In genomic region chr1:41385398-41386189, GRCh38 we compare ENCODE assay signal across 16 cellular contexts. TPM values are rescaled to one million over a fixed set of nuclear protein-coding genes. Genes with fewer than 3 reads are reported as not detected.
"Had no signal": no experiment of that assay in that cellular context is flagged by ENCODE, and none has a peak within 500 bp of the region (broad histone marks: within the 10 kb centered on the region; RNA-seq: fewer than 3 reads in every experiment).

No MANE protein-coding gene starts in this region.

- H3K27ac ChIP-seq: heart right ventricle, left lung, parathyroid adenoma, testis had no signal

- DNase-seq: activated CD4-positive, alpha-beta T cell treated with anti-CD3 and anti-CD28 coated beads, Interleukin-2, amount 50 U/mL, for 48 hours; activated CD4-positive, CD25-positive, alpha-beta regulatory T cell; activated CD8-positive, alpha-beta memory T cell treated with anti-CD3 and anti-CD28 coated beads, Interleukin-2, amount 10 ng/mL, durations not matched to agents 7 days and 5 days; activated gamma-delta T cell treated with Interleukin-2 at 50 U/mL for 16 hours; activated naive CD8-positive, alpha-beta T cell treated with anti-CD3 and anti-CD28 coated beads, Interleukin-2, amount 10 ng/mL, durations not matched to agents 7 days and 5 days; activated T-cell treated with anti-CD3 and anti-CD28 coated beads, Interleukin-2, amount 50 U/mL, for 48 hours; aorta; heart right ventricle; left lung; mesendoderm; stimulated activated CD4-positive, alpha-beta T cell treated with anti-CD3 and anti-CD28 coated beads, Interleukin-4, amount 100 ng/mL, for 4 hours; stimulated activated naive CD8-positive, alpha-beta T cell treated with anti-CD3 and anti-CD28 coated beads, Interleukin-15, amount 100 ng/mL, for 72 hours; T-helper 17 cell; testis had no signal

- H3K36me3 ChIP-seq: heart right ventricle, left lung had no signal

- H3K9me3 ChIP-seq: heart right ventricle, left lung, testis had no signal

- H2AFZ ChIP-seq: parathyroid adenoma had no signal

- H3K4me3 ChIP-seq: heart right ventricle, left lung, skin epidermis, testis had no signal

- H3K36me3 Mint-ChIP-seq: activated CD8-positive, alpha-beta memory T cell treated with anti-CD3 and anti-CD28 coated beads, Interleukin-2, amount 10 ng/mL, durations not matched to agents 7 days and 5 days; activated naive CD8-positive, alpha-beta T cell treated with anti-CD3 and anti-CD28 coated beads, Interleukin-2, amount 10 ng/mL, durations not matched to agents 7 days and 5 days had no signal

- H3K9me3 Mint-ChIP-seq: activated naive CD8-positive, alpha-beta T cell treated with anti-CD3 and anti-CD28 coated beads, Interleukin-2, amount 10 ng/mL, durations not matched to agents 7 days and 5 days; stimulated activated naive CD8-positive, alpha-beta T cell treated with anti-CD3 and anti-CD28 coated beads, Interleukin-15, amount 100 ng/mL, for 72 hours had no signal

- H3K27ac Mint-ChIP-seq: activated CD8-positive, alpha-beta memory T cell treated with anti-CD3 and anti-CD28 coated beads, Interleukin-2, amount 10 ng/mL, durations not matched to agents 7 days and 5 days; activated naive CD8-positive, alpha-beta T cell treated with anti-CD3 and anti-CD28 coated beads, Interleukin-2, amount 10 ng/mL, durations not matched to agents 7 days and 5 days; stimulated activated naive CD8-positive, alpha-beta T cell treated with anti-CD3 and anti-CD28 coated beads, Interleukin-15, amount 100 ng/mL, for 72 hours; T-helper 17 cell had no signal

- H3K79me2 ChIP-seq: parathyroid adenoma had no signal

- H3K27me3 ChIP-seq: testis had no signal

- ATAC-seq: activated CD8-positive, alpha-beta memory T cell treated with anti-CD3 and anti-CD28 coated beads, Interleukin-2, amount 10 ng/mL, durations not matched to agents 7 days and 5 days; heart right ventricle; left lung; stimulated activated naive CD8-positive, alpha-beta T cell treated with anti-CD3 and anti-CD28 coated beads, Interleukin-15, amount 100 ng/mL, for 72 hours; T-helper 17 cell had no signal

- H3K4me3 Mint-ChIP-seq: activated CD8-positive, alpha-beta memory T cell treated with anti-CD3 and anti-CD28 coated beads, Interleukin-2, amount 10 ng/mL, durations not matched to agents 7 days and 5 days; activated naive CD8-positive, alpha-beta T cell treated with anti-CD3 and anti-CD28 coated beads, Interleukin-2, amount 10 ng/mL, durations not matched to agents 7 days and 5 days; stimulated activated naive CD8-positive, alpha-beta T cell treated with anti-CD3 and anti-CD28 coated beads, Interleukin-15, amount 100 ng/mL, for 72 hours; T-helper 17 cell had no signal

- H3K9ac ChIP-seq: parathyroid adenoma had no signal

RNA-seq across cellular contexts. Expression of gene FOXO6, which starts 24.4 kb away (rescaled TPM):
- total RNA-seq: activated CD8-positive, alpha-beta memory T cell treated with anti-CD3 and anti-CD28 coated beads, Interleukin-2, amount 10 ng/mL, durations not matched to agents 7 days and 5 days; activated naive CD8-positive, alpha-beta T cell treated with anti-CD3 and anti-CD28 coated beads, Interleukin-2, amount 10 ng/mL, durations not matched to agents 7 days and 5 days had no signal
